ENCODE assay signal across 8 cellular contexts in genomic region chr6:41424370-41425058, GRCh38.
DNase-seq lines count a peak whose midpoint lies in the region; ATAC-seq and TF ChIP-seq lines count a peak whose summit lies in the region.

No MANE protein-coding gene starts in this region.

- peaks cover 12% of the 10 kb centered on the region for H3K4me1 Mint-ChIP-seq in HFFc6 (ENCODE audit: low read depth)

- ATAC-seq in HG03039 (IDR thresholded peaks at IDR 0.05; ENCODE audit: unreplicated experiment): no peak

- DNase-seq in CMK (ENCODE audit: low read depth) (peak; percentile 71), HFFc6 (peak; percentile 66), NCI-H774 (lab: John Stamatoyannopoulos, UW) (peak; percentile 50), ecto neural progenitor cell (ENCODE audit: low spot score) (peak; percentile 84), medulla oblongata (ENCODE audit: extremely low spot score) (peak; percentile 91)
- DNase-seq in activated CD4-positive, alpha-beta T cell treated with anti-CD3 and anti-CD28 coated beads, Interleukin-2, amount 50 U/mL, for 4 hours: peak; percentile 78 to 86
- DNase-seq in stimulated activated CD8-positive, alpha-beta memory T cell treated with anti-CD3 and anti-CD28 coated beads, Interleukin-15, amount 100 ng/mL, for 24 hours (ENCODE audit: low read depth): peak; percentile 75

- H3K27ac Mint-ChIP-seq in HFFc6: no peak overlapping the region

- H3K9me3 Mint-ChIP-seq in HFFc6: peaks cover 1% of the 10 kb centered on the region; the same call in 1 of the 2 replicates

- peak; percentile 93 for TF ChIP-seq CTCF in HFFc6 (IDR thresholded peaks at IDR 0.05)

- no peak overlapping the region for H3K4me3 Mint-ChIP-seq in HFFc6

- H3K27me3 Mint-ChIP-seq in HFFc6 (ENCODE audit: insufficient read depth): peaks cover 19% of the 10 kb centered on the region

- no peaks in the 10 kb centered on the region for H3K36me3 Mint-ChIP-seq in HFFc6 (ENCODE audit: low read depth)
